Comparison of ENCODE assay signal across 1 cellular context in genomic region chr22:45493286-45493771, GRCh38.
TF ChIP-seq lines count a peak whose summit lies in the region.

No MANE protein-coding gene starts in this region.

TF ChIP-seq in Ishikawa, 13 proteins besides CTCF, POLR2A, EP300 and RAD21 (continued from another document):
- TF ChIP-seq FOXM1 (IDR thresholded peaks at IDR 0.05; ENCODE audit: borderline replicate concordance, low read depth) = no peak
- TF ChIP-seq CREB1 (IDR thresholded peaks at IDR 0.05; ENCODE audit: low read depth) = no peak
- TF ChIP-seq TCF12 (IDR thresholded peaks at IDR 0.05; ENCODE audit: low read depth) = 0 out of 2 replicates have a peak, but pooled peaks have one; percentile 28
- TF ChIP-seq EGR1 (IDR thresholded peaks at IDR 0.05) = no peak
- no peak for TF ChIP-seq YY1 (IDR thresholded peaks at IDR 0.05; ENCODE audit: low read depth)
